In genomic region chr16:370980-371728, GRCh38 we compare ENCODE assay signal across 8 cellular contexts. TPM values are rescaled to one million over a fixed set of nuclear protein-coding genes. Genes with fewer than 3 reads are reported as not detected.
DNase-seq lines count a peak whose midpoint lies in the region; ATAC-seq and TF ChIP-seq lines count a peak whose summit lies in the region.

No MANE protein-coding gene starts in this region.

- H3K9me3 ChIP-seq in SJCRH30 (replicated peaks): no peaks in the 10 kb centered on the region

- TF ChIP-seq CTCF in GM12865 (IDR thresholded peaks at IDR 0.05; ENCODE audit: insufficient read depth, low read depth, low read length, missing control alignments) (no peak), fibroblast of pulmonary artery (IDR thresholded peaks at IDR 0.05; ENCODE audit: low read length, missing control alignments) (no peak), retinal pigment epithelial cell (conservative IDR thresholded peaks at IDR 0.05; ENCODE audit: low read depth, low read length) (no peak)

- peaks cover 7% of the 10 kb centered on the region; the same call in 1 of the 2 replicates for H3K36me3 ChIP-seq in SJCRH30

- peaks cover 10% of the 10 kb centered on the region for H3K4me1 ChIP-seq in SJCRH30

- peak overlapping the region; percentile 43 for H3K4me3 ChIP-seq in GM12865 (ENCODE audit: low read depth, low read length)
- peak overlapping the region; percentile 52 for H3K4me3 ChIP-seq in SJCRH30
- H3K4me3 ChIP-seq in fibroblast of pulmonary artery (replicated peaks; ENCODE audit: low read depth, low read length): peak overlapping the region; percentile 47
- H3K4me3 ChIP-seq in retinal pigment epithelial cell (ENCODE audit: low read length): peak overlapping the region; percentile 39

- DNase-seq in GM12865 (ENCODE audit: low read depth): no peak
- no peak for DNase-seq in SJCRH30
- no peak for DNase-seq in fibroblast of pulmonary artery (ENCODE audit: low read depth)
- no peak for DNase-seq in retinal pigment epithelial cell (ENCODE audit: low read depth)
- DNase-seq in GF-D8 (lab: John Stamatoyannopoulos, UW): no peak
- no peak for DNase-seq in AML-193 (lab: John Stamatoyannopoulos, UW)

- no peak for ATAC-seq in GM21381 (IDR thresholded peaks at IDR 0.05; ENCODE audit: unreplicated experiment)
- no peak for ATAC-seq in HG02870 (IDR thresholded peaks at IDR 0.05; ENCODE audit: unreplicated experiment)

- H3K27me3 ChIP-seq in SJCRH30: no peaks in the 10 kb centered on the region

- H3K27ac ChIP-seq in SJCRH30: peak overlapping the region; percentile 35; the same call in 1 of the 2 replicates

RNA-seq across cellular contexts. Expression of gene MRPL28, which starts 0.8 kb away (rescaled TPM):
- total RNA-seq in SJCRH30 (2014; rRNA removed; shearing (Covaris generic)): 81.4 and 96.8 TPM in 2 replicates

RNA-seq across cellular contexts. Expression of gene PGAP6, which starts 10.6 kb away (rescaled TPM):
- total RNA-seq in SJCRH30 (2014; rRNA removed; shearing (Covaris generic)): 25.6 and 27.5 TPM in 2 replicates

RNA-seq across cellular contexts. Expression of gene AXIN1, which starts 18.6 kb away (rescaled TPM):
- 20.9 and 21.1 TPM in 2 replicates for total RNA-seq in SJCRH30 (2014; rRNA removed; shearing (Covaris generic))

RNA-seq across cellular contexts. Expression of gene NME4, which starts 25.8 kb away (rescaled TPM):
- 140 and 149 TPM in 2 replicates for total RNA-seq in SJCRH30 (2014; rRNA removed; shearing (Covaris generic))

RNA-seq across cellular contexts. Expression of gene DECR2, which starts 30.5 kb away (rescaled TPM):
- 4.8 and 5.7 TPM in 2 replicates for total RNA-seq in SJCRH30 (2014; rRNA removed; shearing (Covaris generic))
